In the genomic region with DNA sequence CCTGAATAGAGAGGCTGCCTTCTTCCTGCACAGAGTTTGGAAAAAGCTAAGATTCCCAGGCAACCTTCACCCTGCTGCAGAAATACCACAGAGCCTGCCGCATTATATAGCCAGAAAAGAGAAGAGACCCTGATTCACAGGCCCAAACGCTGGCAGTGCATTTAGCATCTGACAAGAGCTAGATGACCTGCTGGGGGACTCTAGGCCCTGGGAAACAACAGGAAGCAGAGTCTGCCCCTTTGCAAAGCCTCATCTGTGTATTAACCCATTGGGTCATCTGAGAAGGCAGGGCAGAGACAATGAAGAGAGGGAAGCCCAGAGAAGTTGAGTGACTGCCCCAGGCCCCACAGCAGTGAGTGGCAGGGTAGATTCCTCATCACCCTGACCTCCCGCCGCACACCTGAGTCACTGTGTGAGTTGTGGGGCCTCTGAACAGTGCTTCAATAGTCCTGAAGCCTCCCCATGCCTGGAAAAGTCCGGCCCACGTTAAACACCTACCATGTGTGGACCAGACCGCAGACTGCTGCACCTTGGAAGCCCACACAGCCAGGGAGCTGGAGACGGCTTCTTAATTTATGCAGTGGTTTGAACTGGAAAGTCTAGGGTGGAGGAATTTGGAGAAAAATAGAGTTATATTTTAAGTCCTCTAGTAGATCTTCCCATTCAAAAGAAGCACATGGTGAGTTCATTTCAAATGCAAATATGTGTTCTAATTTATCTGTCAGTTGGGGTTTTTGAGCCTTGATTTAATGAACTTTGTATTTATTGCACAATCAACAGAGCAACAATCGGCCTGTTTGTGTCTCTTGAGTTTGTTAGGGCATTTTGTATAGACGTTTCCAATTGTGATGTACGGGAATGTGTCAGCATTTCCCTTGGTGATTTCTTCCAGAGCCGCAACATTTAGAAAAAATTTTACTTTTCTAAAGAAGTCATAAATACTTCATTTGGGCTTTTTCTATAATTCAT, we compare ENCODE assay signal across 1 cellular context.
TF ChIP-seq lines count a peak whose summit lies in the region.

No MANE protein-coding gene starts in this region.

TF ChIP-seq in H1, 55 proteins besides CTCF, POLR2A, EP300 and RAD21:
- TF ChIP-seq KDM1A (IDR thresholded peaks at IDR 0.05; ENCODE audit: borderline replicate concordance, low read length): peak; percentile 41; the same call in 1 of the 2 replicates
- TF ChIP-seq CEBPB (IDR thresholded peaks at IDR 0.05; ENCODE audit: low read depth, low read length): peak; percentile 83
- TF ChIP-seq RNF2 (IDR thresholded peaks at IDR 0.05; ENCODE audit: borderline replicate concordance, low read depth, low read length, missing control alignments, poor library complexity, severe bottlenecking): no peak
